8 cellular contexts compared by ENCODE assay signal in the genomic region with DNA sequence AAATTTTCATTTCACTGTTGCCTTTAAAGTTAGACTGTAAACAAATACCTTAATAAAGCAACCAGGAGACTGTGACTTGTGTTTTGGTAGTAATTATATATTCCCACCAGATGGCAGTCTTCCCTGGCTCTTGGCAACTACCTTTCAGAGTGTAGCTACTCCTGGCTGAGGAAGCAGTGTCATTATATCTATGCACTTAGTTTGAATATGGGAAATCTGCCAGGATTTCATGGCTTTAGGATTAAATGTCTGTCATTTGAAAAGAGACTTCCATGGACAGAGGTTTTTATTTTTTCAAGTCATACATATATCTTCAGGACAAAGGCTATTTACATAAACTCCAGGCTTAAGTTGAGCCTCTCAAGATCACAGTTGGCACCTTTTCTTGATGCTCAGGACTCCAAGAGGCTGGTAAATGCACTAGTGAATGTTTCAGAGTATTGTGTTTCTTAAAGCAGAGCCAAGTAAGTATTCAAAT.
DNase-seq lines count a peak whose midpoint lies in the region; ATAC-seq and TF ChIP-seq lines count a peak whose summit lies in the region.

No MANE protein-coding gene starts in this region.

- no peak overlapping the region for H3K27ac ChIP-seq in brain microvascular endothelial cell

- peak; percentile 62 for DNase-seq in AG20443 (ENCODE audit: low spot score)
- peak; percentile 46 for DNase-seq in NCI-H1092 (lab: John Stamatoyannopoulos, UW)
- peak; percentile 63 for DNase-seq in SHP77 treated with DMSO at 0.1 percent for 48 hours (lab: John Stamatoyannopoulos, UW)
- DNase-seq in brain microvascular endothelial cell: peak; percentile 74
- DNase-seq in iPS-NIHi7 (ENCODE audit: extremely low spot score): peak; percentile 64
- peak; percentile 53 for DNase-seq in stimulated activated CD4-positive, alpha-beta T cell treated with anti-CD3 and anti-CD28 coated beads, Interleukin-4, amount 100 ng/mL, for 24 hours

- in situ Hi-C loops in brain microvascular endothelial cell (cut with HindIII; ENCODE audit: low pct_ligation_motif_present, low sequenced_read_pairs): no loop called here

- no peaks in the 10 kb centered on the region for H3K36me3 ChIP-seq in brain microvascular endothelial cell (replicated peaks)

- TF ChIP-seq CTCF in brain microvascular endothelial cell (IDR thresholded peaks at IDR 0.05; ENCODE audit: low read depth, low read length, missing control alignments): peak; percentile 67

- no peak for TF ChIP-seq POLR2A in GM18505 (IDR thresholded peaks at IDR 0.05; ENCODE audit: borderline replicate concordance, extremely low read depth, insufficient read depth, insufficient read length)

- no peaks in the 10 kb centered on the region for H3K27me3 ChIP-seq in brain microvascular endothelial cell (replicated peaks)

- ATAC-seq in GM18505 (IDR thresholded peaks at IDR 0.05; ENCODE audit: unreplicated experiment): peak; percentile 86
- peak; percentile 81 for ATAC-seq in HG02840 (IDR thresholded peaks at IDR 0.05; ENCODE audit: low FRiP score, unreplicated experiment)

- no peak overlapping the region for H3K4me3 ChIP-seq in brain microvascular endothelial cell (ENCODE audit: low read depth, low read length)
